Comparison of ENCODE assay signal across 9 cellular contexts in genomic region chr15:51267714-51268105, GRCh38.
DNase-seq lines count a peak whose midpoint lies in the region; ATAC-seq and TF ChIP-seq lines count a peak whose summit lies in the region.
"Had no signal": no experiment of that assay in that cellular context is flagged by ENCODE, and none has a peak within 500 bp of the region (broad histone marks: within the 10 kb centered on the region; RNA-seq: fewer than 3 reads in every experiment).

No MANE protein-coding gene starts in this region.

- peak overlapping the region; percentile 88 for H3K4me2 ChIP-seq in mesenchymal stem cell (ENCODE audit: low read length, poor library complexity, severe bottlenecking)

- no peak overlapping the region for H2BK15ac ChIP-seq in mesenchymal stem cell (ENCODE audit: low read depth, poor library complexity, severe bottlenecking)

- H3K27ac ChIP-seq in colonic mucosa, result no peak overlapping the region
- no peak overlapping the region for H3K27ac ChIP-seq in mesenchymal stem cell (ENCODE audit: low read length, poor library complexity, severe bottlenecking)
- H3K27ac ChIP-seq in aorta (ENCODE audit: low read depth in 1 of 2, low read length in 2 of 2), result no peak overlapping the region

- H2BK120ac ChIP-seq in mesenchymal stem cell (ENCODE audit: low read depth, low read length), result no peak overlapping the region

- no peaks in the 10 kb centered on the region for H3K36me3 Mint-ChIP-seq in activated T-cell treated with anti-CD3 and anti-CD28 coated beads, Interleukin-2, amount 50 U/mL, for 4 hours (ENCODE audit: insufficient read depth)

- no peak overlapping the region for H4K91ac ChIP-seq in mesenchymal stem cell (ENCODE audit: low read length)

- ATAC-seq in aorta (ENCODE audit: low FRiP score) (no peak), HG02852 (IDR thresholded peaks at IDR 0.05; ENCODE audit: unreplicated experiment) (no peak)
- no peak for ATAC-seq in activated T-cell treated with anti-CD3 and anti-CD28 coated beads, Interleukin-2, amount 50 U/mL, for 4 hours

- H3K4me3 Mint-ChIP-seq in activated T-cell treated with anti-CD3 and anti-CD28 coated beads, Interleukin-2, amount 50 U/mL, for 4 hours, result no peak overlapping the region

- H3K23ac ChIP-seq in mesenchymal stem cell (ENCODE audit: low read length in 2 of 2), result peak overlapping the region in 1 of 2 experiments; percentile 77

- H4K8ac ChIP-seq in mesenchymal stem cell (ENCODE audit: low read length), result no peak overlapping the region

- intact Hi-C loops in colonic mucosa (cut with DNase I) (no loop called here), aorta (cut with DNase I) (loop anchor here in 1 of 2 donors (10.0 kb wide), 1 partner anchor 63 kb away; no protein-coding TSS in a partner anchor)

- no peak overlapping the region for H3K4ac ChIP-seq in mesenchymal stem cell (ENCODE audit: low read depth in 1 of 2, low read length in 2 of 2)

- H3K9me3 ChIP-seq in colonic mucosa (no peaks in the 10 kb centered on the region), mesenchymal stem cell (ENCODE audit: control insufficient read depth, low read length) (no peaks in the 10 kb centered on the region), aorta (ENCODE audit: control insufficient read depth, low read length) (no peaks in the 10 kb centered on the region)

- 9% methylated on average over 8 of the region's 11 CpGs for WGBS in mesenchymal stem cell
- WGBS in aorta, 2 donors, result 3 to 4% methylated on average over 11 of the region's 11 CpGs

- DNase-seq in activated T-cell treated with anti-CD3 and anti-CD28 coated beads for 1 hour (ENCODE audit: low read depth) (peak; percentile 0), activated T-cell treated with anti-CD3 and anti-CD28 coated beads for 4 hours (no peak), colonic mucosa (no peak), mesenchymal stem cell (no peak), aorta (peak in 1 of 2 donors; percentile 54), superior temporal gyrus (ENCODE audit: extremely low spot score) (no peak)
- no peak for DNase-seq in activated T-cell treated with anti-CD3 and anti-CD28 coated beads, Interleukin-2, amount 50 U/mL, for 4 hours
- DNase-seq: effector CD8-positive, alpha-beta T cell had no signal

- no peak for TF ChIP-seq CTCF in colonic mucosa (IDR thresholded peaks at IDR 0.05)

- H3K4me3 ChIP-seq in colonic mucosa (peak overlapping the region; percentile 34), mesenchymal stem cell (ENCODE audit: insufficient read depth in 1 of 2, low read depth in 1 of 2, low read length in 2 of 2) (peak overlapping the region in 1 of 2 experiments; percentile 79), aorta (ENCODE audit: low read length in 2 of 2) (peak overlapping the region; percentile 37 to 58)

- H3K9ac ChIP-seq in colonic mucosa (ENCODE audit: low read depth in 2 of 2, low read length in 2 of 2) (no peak overlapping the region), mesenchymal stem cell (ENCODE audit: low read length) (peak overlapping the region; percentile 71)

- peaks cover 2% of the 10 kb centered on the region for H3K4me1 Mint-ChIP-seq in activated T-cell treated with anti-CD3 and anti-CD28 coated beads, Interleukin-2, amount 50 U/mL, for 4 hours (ENCODE audit: low read depth)

- H2BK12ac ChIP-seq in mesenchymal stem cell (ENCODE audit: low read length in 2 of 2), result no peak overlapping the region

- no peak overlapping the region for H3K14ac ChIP-seq in mesenchymal stem cell (ENCODE audit: low read length in 2 of 2)

- H2AK5ac ChIP-seq in mesenchymal stem cell (ENCODE audit: low read length, severe bottlenecking), result no peak overlapping the region

- H3K27me3 ChIP-seq in colonic mucosa (peaks cover 8% of the 10 kb centered on the region), mesenchymal stem cell (ENCODE audit: control insufficient read depth in 1 of 2, insufficient read depth in 1 of 2, low read length in 2 of 2) (peaks cover 0 to 80% of the 10 kb centered on the region in 2 experiments), aorta (ENCODE audit: control insufficient read depth in 1 of 2, insufficient read depth in 2 of 2, low read length in 1 of 2) (no peaks in the 10 kb centered on the region)

- H3K36me3 ChIP-seq in colonic mucosa (no peaks in the 10 kb centered on the region), mesenchymal stem cell (ENCODE audit: control insufficient read depth in 1 of 2, insufficient read depth in 2 of 2, low read depth in 1 of 2, low read length in 2 of 2) (no peaks in the 10 kb centered on the region), aorta (ENCODE audit: control insufficient read depth in 1 of 2, insufficient read depth in 2 of 2, low read length in 1 of 2) (no peaks in the 10 kb centered on the region)

- peaks cover 25% of the 10 kb centered on the region for H3K27me3 Mint-ChIP-seq in activated T-cell treated with anti-CD3 and anti-CD28 coated beads, Interleukin-2, amount 50 U/mL, for 4 hours (ENCODE audit: low read depth)

- no peak overlapping the region for H2AFZ ChIP-seq in mesenchymal stem cell (ENCODE audit: low read depth, low read length)

- H2BK5ac ChIP-seq in mesenchymal stem cell (ENCODE audit: low read depth, low read length, poor library complexity, severe bottlenecking), result no peak overlapping the region

- no peak overlapping the region for H3K18ac ChIP-seq in mesenchymal stem cell (ENCODE audit: low read depth in 1 of 2, low read length in 2 of 2)

- no peaks in the 10 kb centered on the region for H3K9me3 Mint-ChIP-seq in activated T-cell treated with anti-CD3 and anti-CD28 coated beads, Interleukin-2, amount 50 U/mL, for 4 hours

- no peaks in the 10 kb centered on the region for H3K79me1 ChIP-seq in mesenchymal stem cell (replicated peaks; ENCODE audit: low read length, poor library complexity, severe bottlenecking)

- peaks cover 5% of the 10 kb centered on the region for H3K4me1 ChIP-seq in colonic mucosa
- peaks cover 7% of the 10 kb centered on the region for H3K4me1 ChIP-seq in mesenchymal stem cell (ENCODE audit: control insufficient read depth, insufficient read depth, low read depth, low read length)
- no peaks in the 10 kb centered on the region for H3K4me1 ChIP-seq in aorta (ENCODE audit: control insufficient read depth in 1 of 2, insufficient read depth in 2 of 2, low read length in 2 of 2)
